In genomic region chr1:51644012-51644411, GRCh38 we compare ENCODE assay signal across 2 cellular contexts.
A peak's percentile ranks its signal among the peaks of the same experiment; 100 is the strongest.
TF ChIP-seq lines count a peak whose summit lies in the region.

No MANE protein-coding gene starts in this region.

TF ChIP-seq in HEK293, 187 proteins besides CTCF, POLR2A, EP300 and RAD21:
- 0 out of 2 replicates have a peak, but pooled peaks have one; percentile 38 for TF ChIP-seq ZNF558 (tag by site-specific recombination; IDR thresholded peaks at IDR 0.05)
- peak; percentile 46; the same call in 1 of the 2 replicates for TF ChIP-seq KLF7 (tag by site-specific recombination; IDR thresholded peaks at IDR 0.05; ENCODE audit: borderline replicate concordance)
- peak; percentile 30; the same call in 1 of the 2 replicates for TF ChIP-seq KLF16 (tag by site-specific recombination; IDR thresholded peaks at IDR 0.05)
- TF ChIP-seq ZNF610 (tag by site-specific recombination; IDR thresholded peaks at IDR 0.05; ENCODE audit: borderline replicate concordance), result peak; percentile 56; the same call in 1 of the 2 replicates
- TF ChIP-seq, protein P1, sequence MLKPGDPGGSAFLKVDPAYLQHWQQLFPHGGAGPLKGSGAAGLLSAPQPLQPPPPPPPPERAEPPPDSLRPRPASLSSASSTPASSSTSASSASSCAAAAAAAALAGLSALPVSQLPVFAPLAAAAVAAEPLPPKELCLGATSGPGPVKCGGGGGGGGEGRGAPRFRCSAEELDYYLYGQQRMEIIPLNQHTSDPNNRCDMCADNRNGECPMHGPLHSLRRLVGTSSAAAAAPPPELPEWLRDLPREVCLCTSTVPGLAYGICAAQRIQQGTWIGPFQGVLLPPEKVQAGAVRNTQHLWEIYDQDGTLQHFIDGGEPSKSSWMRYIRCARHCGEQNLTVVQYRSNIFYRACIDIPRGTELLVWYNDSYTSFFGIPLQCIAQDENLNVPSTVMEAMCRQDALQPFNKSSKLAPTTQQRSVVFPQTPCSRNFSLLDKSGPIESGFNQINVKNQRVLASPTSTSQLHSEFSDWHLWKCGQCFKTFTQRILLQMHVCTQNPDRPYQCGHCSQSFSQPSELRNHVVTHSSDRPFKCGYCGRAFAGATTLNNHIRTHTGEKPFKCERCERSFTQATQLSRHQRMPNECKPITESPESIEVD (tag by site-specific recombination; IDR thresholded peaks at IDR 0.05), result peak; percentile 42
- TF ChIP-seq ZEB2 (tag by site-specific recombination; IDR thresholded peaks at IDR 0.05), result peak; percentile 58
- TF ChIP-seq WT1 (tag by site-specific recombination; IDR thresholded peaks at IDR 0.05), result peak; percentile 34; the same call in 1 of the 2 replicates
- TF ChIP-seq KLF8 (tag by site-specific recombination; IDR thresholded peaks at IDR 0.05), result peak; percentile 55
- 0 out of 2 replicates have a peak, but pooled peaks have one; percentile 60 for TF ChIP-seq ZNF843 (tag by site-specific recombination; IDR thresholded peaks at IDR 0.05)
- TF ChIP-seq OSR2 (tag by site-specific recombination; IDR thresholded peaks at IDR 0.05), result 0 out of 2 replicates have a peak, but pooled peaks have one; percentile 28
- TF ChIP-seq ZNF629 (tag by site-specific recombination; IDR thresholded peaks at IDR 0.05), result peak; percentile 70
- peak; percentile 51; the same call in 1 of the 2 replicates for TF ChIP-seq GFI1B (tag by site-specific recombination; IDR thresholded peaks at IDR 0.05)
- TF ChIP-seq, protein P2, sequence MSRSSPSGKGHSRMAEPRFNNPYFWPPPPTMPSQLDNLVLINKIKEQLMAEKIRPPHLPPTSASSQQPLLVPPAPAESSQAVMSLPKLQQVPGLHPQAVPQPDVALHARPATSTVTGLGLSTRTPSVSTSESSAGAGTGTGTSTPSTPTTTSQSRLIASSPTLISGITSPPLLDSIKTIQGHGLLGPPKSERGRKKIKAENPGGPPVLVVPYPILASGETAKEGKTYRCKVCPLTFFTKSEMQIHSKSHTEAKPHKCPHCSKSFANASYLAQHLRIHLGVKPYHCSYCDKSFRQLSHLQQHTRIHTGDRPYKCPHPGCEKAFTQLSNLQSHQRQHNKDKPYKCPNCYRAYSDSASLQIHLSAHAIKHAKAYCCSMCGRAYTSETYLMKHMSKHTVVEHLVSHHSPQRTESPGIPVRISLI (tag by site-specific recombination; IDR thresholded peaks at IDR 0.05), result peak; percentile 88
- TF ChIP-seq, protein P3, sequence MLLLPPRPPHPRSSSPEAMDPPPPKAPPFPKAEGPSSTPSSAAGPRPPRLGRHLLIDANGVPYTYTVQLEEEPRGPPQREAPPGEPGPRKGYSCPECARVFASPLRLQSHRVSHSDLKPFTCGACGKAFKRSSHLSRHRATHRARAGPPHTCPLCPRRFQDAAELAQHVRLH (tag by site-specific recombination; IDR thresholded peaks at IDR 0.05), result peak; percentile 79
- TF ChIP-seq, protein P4, sequence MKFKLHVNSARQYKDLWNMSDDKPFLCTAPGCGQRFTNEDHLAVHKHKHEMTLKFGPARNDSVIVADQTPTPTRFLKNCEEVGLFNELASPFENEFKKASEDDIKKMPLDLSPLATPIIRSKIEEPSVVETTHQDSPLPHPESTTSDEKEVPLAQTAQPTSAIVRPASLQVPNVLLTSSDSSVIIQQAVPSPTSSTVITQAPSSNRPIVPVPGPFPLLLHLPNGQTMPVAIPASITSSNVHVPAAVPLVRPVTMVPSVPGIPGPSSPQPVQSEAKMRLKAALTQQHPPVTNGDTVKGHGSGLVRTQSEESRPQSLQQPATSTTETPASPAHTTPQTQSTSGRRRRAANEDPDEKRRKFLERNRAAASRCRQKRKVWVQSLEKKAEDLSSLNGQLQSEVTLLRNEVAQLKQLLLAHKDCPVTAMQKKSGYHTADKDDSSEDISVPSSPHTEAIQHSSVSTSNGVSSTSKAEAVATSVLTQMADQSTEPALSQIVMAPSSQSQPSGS (tag by site-specific recombination; IDR thresholded peaks at IDR 0.05; ENCODE audit: low read depth), result peak; percentile 32; the same call in 1 of the 2 replicates
- TF ChIP-seq BCL11A (tag by site-specific recombination; IDR thresholded peaks at IDR 0.05; ENCODE audit: low read depth), result peak; percentile 53; the same call in 1 of the 2 replicates
- TF ChIP-seq ZXDB (tag by site-specific recombination; IDR thresholded peaks at IDR 0.05), result peak; percentile 33; the same call in 1 of the 2 replicates

TF ChIP-seq in K562, 482 proteins besides CTCF, POLR2A, EP300 and RAD21:
- 0 out of 2 replicates have a peak, but pooled peaks have one; percentile 21 for TF ChIP-seq CEBPB (tag; IDR thresholded peaks at IDR 0.05)
